Comparison of ENCODE assay signal across 8 cellular contexts in the genomic region with DNA sequence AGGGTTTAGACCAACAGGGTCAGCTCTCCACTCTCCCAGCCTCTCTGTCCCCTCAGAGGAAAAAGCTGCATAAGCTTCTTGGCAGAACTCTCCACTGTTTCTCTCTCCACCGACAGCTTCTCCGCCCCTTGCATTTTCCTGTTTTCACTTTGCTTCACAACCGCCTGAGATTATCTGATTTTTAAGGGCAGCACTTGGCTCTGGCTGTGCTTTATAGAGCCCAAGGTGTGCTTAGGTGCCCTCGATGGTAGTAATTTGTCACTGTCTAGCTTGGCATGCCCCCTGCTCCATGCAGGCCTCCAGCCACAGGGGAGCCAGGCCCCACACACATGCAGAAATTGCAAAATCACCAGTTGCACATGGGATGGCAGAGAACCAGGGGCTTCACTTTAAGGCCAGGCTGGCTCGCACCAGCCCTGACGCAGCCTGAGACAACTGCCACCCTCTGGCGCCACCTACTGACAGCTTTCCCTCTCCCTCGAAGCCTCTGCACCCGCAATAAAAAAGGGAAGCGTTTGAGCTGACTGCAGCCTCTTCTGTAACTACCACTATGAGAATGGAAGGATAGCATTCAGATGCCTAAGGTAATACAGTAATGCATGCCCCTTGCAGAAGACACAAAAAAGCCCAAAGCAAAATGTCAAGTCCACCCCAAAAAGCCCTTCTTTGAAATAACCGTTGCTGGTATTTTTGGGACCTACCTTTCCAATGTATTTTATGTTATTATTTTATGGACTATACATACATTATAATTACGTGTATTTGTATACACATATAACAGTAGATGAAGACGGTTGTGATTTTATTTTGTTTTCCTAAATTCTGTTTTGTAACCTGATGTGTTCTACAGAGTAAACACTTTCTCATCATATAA. TPM values are rescaled to one million over a fixed set of nuclear protein-coding genes. Genes with fewer than 3 reads are reported as not detected.
DNase-seq lines count a peak whose midpoint lies in the region; ATAC-seq, FAIRE-seq and TF ChIP-seq lines count a peak whose summit lies in the region.

No MANE protein-coding gene starts in this region.

- no peaks in the 10 kb centered on the region for H3K9me3 Mint-ChIP-seq in astrocyte (ENCODE audit: unreplicated experiment)

- H3K4me3 ChIP-seq in astrocyte (ENCODE audit: insufficient read depth, low read depth, low read length) = no peak overlapping the region

- no peaks in the 10 kb centered on the region for H3K79me2 ChIP-seq in astrocyte (ENCODE audit: insufficient read depth, low read length)

- DNase-seq in NCI-H1436 (lab: John Stamatoyannopoulos, UW) = peak; percentile 75
- DNase-seq in NCI-H1436 treated with DMSO at 0.1 percent for 48 hours (lab: John Stamatoyannopoulos, UW) = no peak
- DNase-seq in NCI-H1694 (lab: John Stamatoyannopoulos, UW) = peak; percentile 87
- peak; percentile 11 for DNase-seq in T-helper 22 cell (ENCODE audit: low read depth)
- DNase-seq in astrocyte (ENCODE audit: low read depth) = peak; percentile 20
- DNase-seq in hippocampal formation (lab: John Stamatoyannopoulos, UW) = peak; percentile 63 to 68
- DNase-seq in stimulated activated CD4-positive, alpha-beta T cell treated with anti-CD3 and anti-CD28 coated beads, Interleukin-12 subunit alpha, Interleukin-12 subunit beta, amount 100 ng/mL, for 24 hours (ENCODE audit: low read depth in 2 of 2) = peak; percentile 56 to 77

- H3K9ac ChIP-seq in astrocyte (ENCODE audit: low read length) = no peak overlapping the region

- peaks cover 24% of the 10 kb centered on the region for H3K27me3 Mint-ChIP-seq in astrocyte (ENCODE audit: low read depth, unreplicated experiment)

- no peaks in the 10 kb centered on the region for H3K4me1 ChIP-seq in astrocyte (ENCODE audit: insufficient read depth, low read length)

- no peak overlapping the region for H3K4me3 Mint-ChIP-seq in astrocyte (ENCODE audit: unreplicated experiment)

- H3K36me3 Mint-ChIP-seq in astrocyte (ENCODE audit: low read depth, unreplicated experiment) = no peaks in the 10 kb centered on the region

- H2AFZ ChIP-seq in astrocyte (ENCODE audit: low read depth, low read length) = no peak overlapping the region

- FAIRE-seq in astrocyte (lab: Jason Lieb, UNC) = no peak

- H3K4me2 ChIP-seq in astrocyte (ENCODE audit: low read length) = no peak overlapping the region

- no peak overlapping the region for H3K27ac Mint-ChIP-seq in astrocyte (ENCODE audit: unreplicated experiment)

- H4K20me1 ChIP-seq in astrocyte (ENCODE audit: insufficient read depth, low read length) = no peaks in the 10 kb centered on the region

- TF ChIP-seq CTCF in astrocyte (IDR thresholded peaks at IDR 0.05; ENCODE audit: insufficient read depth, low read depth, low read length) = peak; percentile 78

- H3K9me3 ChIP-seq in astrocyte (ENCODE audit: insufficient read depth, low read depth, low read length) = no peaks in the 10 kb centered on the region

- ATAC-seq in HG02870 (IDR thresholded peaks at IDR 0.05; ENCODE audit: unreplicated experiment) = peak; percentile 91

- no peaks in the 10 kb centered on the region for H3K27me3 ChIP-seq in astrocyte (ENCODE audit: insufficient read depth, low read length)

- no peaks in the 10 kb centered on the region for H3K36me3 ChIP-seq in astrocyte (ENCODE audit: insufficient read depth, low read length)

- no peak overlapping the region for H3K27ac ChIP-seq in astrocyte (ENCODE audit: low read depth, low read length)

- H3K4me1 Mint-ChIP-seq in astrocyte (ENCODE audit: low read depth, unreplicated experiment) = no peaks in the 10 kb centered on the region

RNA-seq across cellular contexts. Expression of a gene that starts 32.0 kb away (rescaled TPM):
- total RNA-seq in astrocyte = 2.2 TPM in 2 replicates
